In the genomic region with DNA sequence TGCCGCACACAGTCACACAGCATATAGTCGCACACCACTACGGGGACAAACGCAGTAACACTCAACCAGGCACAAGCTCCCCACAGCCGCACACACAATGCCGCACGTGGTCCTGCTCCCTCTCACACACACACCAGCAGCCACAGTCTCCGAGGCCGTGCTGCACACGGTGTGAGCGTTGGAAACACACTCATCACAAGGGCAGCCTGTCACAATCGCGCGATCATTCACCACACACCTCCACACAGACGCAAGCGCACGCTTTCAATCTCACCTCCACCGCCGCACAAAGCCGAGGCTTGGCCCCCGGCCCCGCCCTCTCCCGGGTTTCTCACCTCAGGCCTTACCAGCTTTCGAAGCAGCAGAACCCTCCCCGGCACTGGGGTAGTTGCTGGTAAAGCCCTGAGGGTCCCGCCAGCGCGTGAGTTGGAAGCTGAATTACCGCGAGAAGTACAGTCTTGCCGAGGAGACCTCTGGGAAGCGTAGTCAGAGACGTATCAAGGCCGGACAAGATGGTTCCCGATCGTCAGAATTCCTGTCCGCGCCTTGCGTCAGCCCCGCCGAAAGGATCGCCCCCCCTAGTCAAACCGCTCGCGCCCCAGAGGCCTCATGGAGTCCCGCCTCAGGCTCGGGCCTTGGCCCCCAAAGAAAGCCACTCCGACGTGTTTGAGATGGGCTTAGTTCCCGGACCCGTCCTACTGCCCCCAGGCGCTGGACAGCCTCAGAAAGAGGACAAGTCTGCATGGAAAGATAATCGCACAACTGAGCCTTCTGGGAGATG, we compare ENCODE assay signal across 1 cellular context.
TF ChIP-seq lines count a peak whose summit lies in the region.

Gene ZNF566, minus strand, starts transcription at position 423 of the 781 bp plus-strand sequence. CDS start 13,004 bp downstream, outside the sequence.

TF ChIP-seq in GM23338, 12 proteins besides CTCF, POLR2A, EP300 and RAD21 (continued from another document):
- TF ChIP-seq, protein P1, sequence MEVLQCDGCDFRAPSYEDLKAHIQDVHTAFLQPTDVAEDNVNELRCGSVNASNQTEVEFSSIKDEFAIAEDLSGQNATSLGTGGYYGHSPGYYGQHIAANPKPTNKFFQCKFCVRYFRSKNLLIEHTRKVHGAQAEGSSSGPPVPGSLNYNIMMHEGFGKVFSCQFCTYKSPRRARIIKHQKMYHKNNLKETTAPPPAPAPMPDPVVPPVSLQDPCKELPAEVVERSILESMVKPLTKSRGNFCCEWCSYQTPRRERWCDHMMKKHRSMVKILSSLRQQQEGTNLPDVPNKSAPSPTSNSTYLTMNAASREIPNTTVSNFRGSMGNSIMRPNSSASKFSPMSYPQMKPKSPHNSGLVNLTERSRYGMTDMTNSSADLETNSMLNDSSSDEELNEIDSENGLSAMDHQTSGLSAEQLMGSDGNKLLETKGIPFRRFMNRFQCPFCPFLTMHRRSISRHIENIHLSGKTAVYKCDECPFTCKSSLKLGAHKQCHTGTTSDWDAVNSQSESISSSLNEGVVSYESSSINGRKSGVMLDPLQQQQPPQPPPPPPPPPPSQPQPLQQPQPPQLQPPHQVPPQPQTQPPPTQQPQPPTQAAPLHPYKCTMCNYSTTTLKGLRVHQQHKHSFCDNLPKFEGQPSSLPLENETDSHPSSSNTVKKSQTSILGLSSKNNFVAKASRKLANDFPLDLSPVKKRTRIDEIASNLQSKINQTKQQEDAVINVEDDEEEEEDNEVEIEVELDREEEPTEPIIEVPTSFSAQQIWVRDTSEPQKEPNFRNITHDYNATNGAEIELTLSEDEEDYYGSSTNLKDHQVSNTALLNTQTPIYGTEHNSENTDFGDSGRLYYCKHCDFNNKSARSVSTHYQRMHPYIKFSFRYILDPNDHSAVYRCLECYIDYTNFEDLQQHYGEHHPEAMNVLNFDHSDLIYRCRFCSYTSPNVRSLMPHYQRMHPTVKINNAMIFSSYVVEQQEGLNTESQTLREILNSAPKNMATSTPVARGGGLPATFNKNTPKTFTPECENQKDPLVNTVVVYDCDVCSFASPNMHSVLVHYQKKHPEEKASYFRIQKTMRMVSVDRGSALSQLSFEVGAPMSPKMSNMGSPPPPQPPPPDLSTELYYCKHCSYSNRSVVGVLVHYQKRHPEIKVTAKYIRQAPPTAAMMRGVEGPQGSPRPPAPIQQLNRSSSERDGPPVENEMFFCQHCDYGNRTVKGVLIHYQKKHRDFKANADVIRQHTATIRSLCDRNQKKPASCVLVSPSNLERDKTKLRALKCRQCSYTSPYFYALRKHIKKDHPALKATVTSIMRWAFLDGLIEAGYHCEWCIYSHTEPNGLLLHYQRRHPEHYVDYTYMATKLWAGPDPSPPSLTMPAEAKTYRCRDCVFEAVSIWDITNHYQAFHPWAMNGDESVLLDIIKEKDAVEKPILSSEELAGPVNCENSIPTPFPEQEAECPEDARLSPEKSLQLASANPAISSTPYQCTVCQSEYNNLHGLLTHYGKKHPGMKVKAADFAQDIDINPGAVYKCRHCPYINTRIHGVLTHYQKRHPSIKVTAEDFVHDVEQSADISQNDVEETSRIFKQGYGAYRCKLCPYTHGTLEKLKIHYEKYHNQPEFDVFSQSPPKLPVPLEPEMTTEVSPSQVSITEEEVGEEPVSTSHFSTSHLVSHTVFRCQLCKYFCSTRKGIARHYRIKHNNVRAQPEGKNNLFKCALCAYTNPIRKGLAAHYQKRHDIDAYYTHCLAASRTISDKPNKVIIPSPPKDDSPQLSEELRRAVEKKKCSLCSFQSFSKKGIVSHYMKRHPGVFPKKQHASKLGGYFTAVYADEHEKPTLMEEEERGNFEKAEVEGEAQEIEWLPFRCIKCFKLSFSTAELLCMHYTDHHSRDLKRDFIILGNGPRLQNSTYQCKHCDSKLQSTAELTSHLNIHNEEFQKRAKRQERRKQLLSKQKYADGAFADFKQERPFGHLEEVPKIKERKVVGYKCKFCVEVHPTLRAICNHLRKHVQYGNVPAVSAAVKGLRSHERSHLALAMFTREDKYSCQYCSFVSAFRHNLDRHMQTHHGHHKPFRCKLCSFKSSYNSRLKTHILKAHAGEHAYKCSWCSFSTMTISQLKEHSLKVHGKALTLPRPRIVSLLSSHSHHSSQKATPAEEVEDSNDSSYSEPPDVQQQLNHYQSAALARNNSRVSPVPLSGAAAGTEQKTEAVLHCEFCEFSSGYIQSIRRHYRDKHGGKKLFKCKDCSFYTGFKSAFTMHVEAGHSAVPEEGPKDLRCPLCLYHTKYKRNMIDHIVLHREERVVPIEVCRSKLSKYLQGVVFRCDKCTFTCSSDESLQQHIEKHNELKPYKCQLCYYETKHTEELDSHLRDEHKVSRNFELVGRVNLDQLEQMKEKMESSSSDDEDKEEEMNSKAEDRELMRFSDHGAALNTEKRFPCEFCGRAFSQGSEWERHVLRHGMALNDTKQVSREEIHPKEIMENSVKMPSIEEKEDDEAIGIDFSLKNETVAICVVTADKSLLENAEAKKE (CRISPR knock-in tag; IDR thresholded peaks at IDR 0.05): no peak
- TF ChIP-seq ZNF331 (CRISPR knock-in tag; IDR thresholded peaks at IDR 0.05; ENCODE audit: low read depth) (no peak), NANOG (IDR thresholded peaks at IDR 0.05; ENCODE audit: borderline replicate concordance) (no peak), STAT1 (IDR thresholded peaks at IDR 0.05; ENCODE audit: unreplicated experiment) (no peak), CREB1 (CRISPR knock-in tag; IDR thresholded peaks at IDR 0.05; ENCODE audit: low read depth) (0 out of 2 replicates have a peak, but pooled peaks have one; percentile 6)
- TF ChIP-seq, protein P2, sequence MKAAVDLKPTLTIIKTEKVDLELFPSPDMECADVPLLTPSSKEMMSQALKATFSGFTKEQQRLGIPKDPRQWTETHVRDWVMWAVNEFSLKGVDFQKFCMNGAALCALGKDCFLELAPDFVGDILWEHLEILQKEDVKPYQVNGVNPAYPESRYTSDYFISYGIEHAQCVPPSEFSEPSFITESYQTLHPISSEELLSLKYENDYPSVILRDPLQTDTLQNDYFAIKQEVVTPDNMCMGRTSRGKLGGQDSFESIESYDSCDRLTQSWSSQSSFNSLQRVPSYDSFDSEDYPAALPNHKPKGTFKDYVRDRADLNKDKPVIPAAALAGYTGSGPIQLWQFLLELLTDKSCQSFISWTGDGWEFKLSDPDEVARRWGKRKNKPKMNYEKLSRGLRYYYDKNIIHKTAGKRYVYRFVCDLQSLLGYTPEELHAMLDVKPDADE (IDR thresholded peaks at IDR 0.05): peak; percentile 89
